Comparison of ENCODE assay signal across 8 cellular contexts in the genomic region with DNA sequence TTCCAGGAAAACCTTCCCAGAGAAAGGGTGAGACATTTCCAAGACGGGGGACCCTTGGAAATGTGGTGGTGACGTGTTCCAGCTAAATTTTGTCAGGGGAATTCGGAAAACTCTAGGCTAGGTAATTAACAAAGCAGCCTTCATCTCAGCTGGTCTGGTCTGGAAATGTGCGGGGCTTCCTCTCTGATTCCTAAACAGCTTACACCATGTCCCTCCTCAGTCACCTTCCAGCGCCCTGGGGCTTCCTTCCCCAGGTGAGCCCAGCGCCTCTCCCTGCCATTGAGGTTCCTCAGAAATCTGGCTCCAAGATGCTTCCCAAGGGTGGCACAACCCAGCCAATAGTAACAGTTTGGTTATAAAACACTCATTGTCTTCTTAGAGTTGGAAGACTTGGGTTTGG. TPM values are rescaled to one million over a fixed set of nuclear protein-coding genes. Genes with fewer than 3 reads are reported as not detected.
A peak's percentile ranks its signal among the peaks of the same experiment; 100 is the strongest.
DNase-seq lines count a peak whose midpoint lies in the region; ATAC-seq and TF ChIP-seq lines count a peak whose summit lies in the region.

No MANE protein-coding gene starts in this region.

- no peaks in the 10 kb centered on the region for H3K27me3 ChIP-seq in Panc1 (ENCODE audit: control insufficient read depth, insufficient read depth, low read length)

- BruUV-seq in Panc1 (replicated peaks; lab: Mats Ljungman, UMichigan) = no TSS peak

- in situ Hi-C loops in Panc1 (cut with HindIII; ENCODE audit: low pct_unique_long_range_greater_than_20kb, low sequenced_read_pairs) = no loop called here

- H3K36me3 ChIP-seq in ES-I3 (ENCODE audit: insufficient read depth, low read length) = no peaks in the 10 kb centered on the region
- H3K36me3 ChIP-seq in Panc1 (ENCODE audit: control insufficient read depth, insufficient read depth, low read length) = peaks cover 2% of the 10 kb centered on the region; the same call in 1 of the 2 replicates

- CTCF ChIA-PET in Panc1 (lab: Charles Lee) = no interaction called here

- H3K9me3 ChIP-seq in ES-I3 (ENCODE audit: control insufficient read depth, insufficient read depth, low read length) = no peaks in the 10 kb centered on the region
- no peaks in the 10 kb centered on the region for H3K9me3 ChIP-seq in Panc1 (ENCODE audit: control insufficient read depth, insufficient read depth, low read depth, low read length)

- peaks cover 8% of the 10 kb centered on the region for H3K36me3 Mint-ChIP-seq in progenitor cell of endocrine pancreas (ENCODE audit: insufficient read depth)

- TF ChIP-seq CTCF in Panc1 (IDR thresholded peaks at IDR 0.05) = no peak
- no peak for TF ChIP-seq CTCF in progenitor cell of endocrine pancreas (IDR thresholded peaks at IDR 0.05; ENCODE audit: unreplicated experiment)

- peak overlapping the region; percentile 92 for H3K9ac ChIP-seq in ES-I3 (ENCODE audit: low read depth, low read length)

- peaks cover 41% of the 10 kb centered on the region for H3K4me1 Mint-ChIP-seq in progenitor cell of endocrine pancreas (ENCODE audit: low read depth)

- H3K27ac Mint-ChIP-seq in progenitor cell of endocrine pancreas = peak overlapping the region; percentile 98

- intact Hi-C loops in Panc1 (cut with micrococcal nuclease; ENCODE audit: unreplicated experiment) = no loop called here

- peaks cover 9% of the 10 kb centered on the region for H3K4me1 ChIP-seq in ES-I3 (ENCODE audit: insufficient read depth, low read length)
- H3K4me1 ChIP-seq in Panc1 (ENCODE audit: control insufficient read depth, insufficient read depth, low read length) = peaks cover 24% of the 10 kb centered on the region

- peak overlapping the region; percentile 94 to 97 for H3K4me3 ChIP-seq in Panc1 (ENCODE audit: low read depth in 2 of 2, low read length in 2 of 2)

- POLR2A ChIA-PET in Panc1 (lab: Charles Lee) = no interaction called here

- peaks cover 2% of the 10 kb centered on the region for H3K27me3 Mint-ChIP-seq in progenitor cell of endocrine pancreas

- ATAC-seq in Panc1 (0 out of 2 replicates have a peak, but pooled peaks have one; percentile 8), GM18909 (IDR thresholded peaks at IDR 0.05; ENCODE audit: poor library complexity, unreplicated experiment) (no peak)

- peak overlapping the region; percentile 97 for H3K27ac ChIP-seq in Panc1 (ENCODE audit: low read length)
- H3K27ac ChIP-seq in epithelial cell of prostate = peak overlapping the region; percentile 93

- DNase-seq in Panc1 (ENCODE audit: low read depth, low spot score) (no peak), epithelial cell of prostate (ENCODE audit: low read depth, low spot score) (no peak), progenitor cell of endocrine pancreas (ENCODE audit: low spot score, unreplicated experiment) (no peak), HCEC 1CT (no peak), NCI-H1092 (lab: John Stamatoyannopoulos, UW) (no peak), T-helper 9 cell (no peak)

- H3K9me3 Mint-ChIP-seq in progenitor cell of endocrine pancreas (ENCODE audit: low read depth) = no peaks in the 10 kb centered on the region

- peak overlapping the region; percentile 83 for H3K4me3 Mint-ChIP-seq in progenitor cell of endocrine pancreas (ENCODE audit: low read depth)

RNA-seq across cellular contexts. Expression of a gene that starts 0.6 kb away (rescaled TPM):
- total RNA-seq in Panc1 (2021; ENCODE audit: unreplicated experiment) (70.9 TPM), progenitor cell of endocrine pancreas (57.0 and 61.2 TPM in 2 replicates)
- 56.0 TPM for polyA plus RNA-seq in Panc1 (2012; ENCODE audit: insufficient read length)
